Comparison of ENCODE assay signal across 9 cellular contexts in genomic region chr6:42230320-42231034, GRCh38. TPM values are rescaled to one million over a fixed set of nuclear protein-coding genes. Genes with fewer than 3 reads are reported as not detected.
A peak's percentile ranks its signal among the peaks of the same experiment; 100 is the strongest.
DNase-seq lines count a peak whose midpoint lies in the region; ATAC-seq and TF ChIP-seq lines count a peak whose summit lies in the region.
"Had no signal": no experiment of that assay in that cellular context is flagged by ENCODE, and none has a peak within 500 bp of the region (broad histone marks: within the 10 kb centered on the region; RNA-seq: fewer than 3 reads in every experiment).

No MANE protein-coding gene starts in this region.

- H3K56ac ChIP-seq in IMR-90 (ENCODE audit: extremely low read depth, insufficient read depth, low read length) = no peak overlapping the region

- H3K23ac ChIP-seq in IMR-90 (ENCODE audit: low read depth, low read length) = no peak overlapping the region

- H3K27me3 ChIP-seq in DOHH2 (ENCODE audit: control insufficient read depth, low read length) (no peaks in the 10 kb centered on the region), IMR-90 (ENCODE audit: control insufficient read depth, insufficient read depth, low read length) (no peaks in the 10 kb centered on the region), liver (ENCODE audit: control insufficient read depth in 4 of 4, insufficient read depth in 4 of 4, low read length in 3 of 4) (no peaks in the 10 kb centered on the region), dorsolateral prefrontal cortex (no peaks in the 10 kb centered on the region), body of pancreas (no peaks in the 10 kb centered on the region)

- peaks cover 3% of the 10 kb centered on the region; the same call in 1 of the 2 replicates for H3F3A ChIP-seq in DOHH2 (ENCODE audit: control insufficient read depth, insufficient read depth)

- H2BK20ac ChIP-seq in IMR-90 (ENCODE audit: low read depth, low read length) = no peak overlapping the region

- H3K27ac ChIP-seq in DOHH2 (ENCODE audit: low read depth, low read length) (no peak overlapping the region), IMR-90 (ENCODE audit: insufficient read depth, low read length) (no peak overlapping the region), liver (ENCODE audit: low read depth in 1 of 2, low read length in 2 of 2) (no peak overlapping the region), dorsolateral prefrontal cortex (no peak overlapping the region), body of pancreas (no peak overlapping the region)

- H2BK15ac ChIP-seq in IMR-90 (ENCODE audit: low read depth, low read length) = no peak overlapping the region

- H3K9me1 ChIP-seq in IMR-90 (ENCODE audit: insufficient read depth, low read length) = peaks cover 22% of the 10 kb centered on the region

- no peaks in the 10 kb centered on the region for H4K20me1 ChIP-seq in DOHH2 (ENCODE audit: control insufficient read depth, insufficient read depth, low read depth, low read length)
- no peaks in the 10 kb centered on the region for H4K20me1 ChIP-seq in IMR-90 (ENCODE audit: insufficient read depth, low read length)

- H3K36me3 ChIP-seq in DOHH2 (ENCODE audit: control insufficient read depth, low read length) (peaks cover 15% of the 10 kb centered on the region; the same call in 1 of the 2 replicates), IMR-90 (ENCODE audit: control insufficient read depth, insufficient read depth, low read length) (peaks cover 25% of the 10 kb centered on the region), liver (ENCODE audit: control insufficient read depth in 4 of 4, insufficient read depth in 3 of 4, low read depth in 1 of 4, low read length in 3 of 4) (no peaks in the 10 kb centered on the region), body of pancreas (replicated peaks in 1 of 2; ENCODE audit: insufficient read depth in 1 of 2, low read depth in 2 of 2) (no peaks in the 10 kb centered on the region)

- H3K14ac ChIP-seq in IMR-90 (replicated peaks; ENCODE audit: low read depth, low read length) = no peak overlapping the region

- TF ChIP-seq POLR2A in IMR-90 (IDR thresholded peaks at IDR 0.05; ENCODE audit: low read depth, low read length) (no peak), body of pancreas (IDR thresholded peaks at IDR 0.05) (no peak)

- no peak overlapping the region for H3K18ac ChIP-seq in IMR-90 (ENCODE audit: low read depth, low read length)

- H2AFZ ChIP-seq in IMR-90 (replicated peaks; ENCODE audit: low read length, poor library complexity) = no peak overlapping the region

- H3K4me1 ChIP-seq in DOHH2 (ENCODE audit: control insufficient read depth, low read length) (peaks cover 8% of the 10 kb centered on the region), IMR-90 (ENCODE audit: control insufficient read depth, insufficient read depth, low read length) (peaks cover 13% of the 10 kb centered on the region), liver (ENCODE audit: control insufficient read depth in 4 of 4, insufficient read depth in 4 of 4, low read length in 3 of 4) (peaks cover 0 to 22% (median 17%) of the 10 kb centered on the region in 4 donors), body of pancreas (peaks cover 15% of the 10 kb centered on the region)

- H2BK120ac ChIP-seq in IMR-90 (ENCODE audit: low read depth, low read length) = no peak overlapping the region

- BruUV-seq in IMR-90 (replicated peaks; lab: Mats Ljungman, UMichigan) = no TSS peak

- H3K79me2 ChIP-seq in DOHH2 (ENCODE audit: control insufficient read depth, low read length) = no peaks in the 10 kb centered on the region

- H4K8ac ChIP-seq in IMR-90 (ENCODE audit: low read depth in 2 of 2, low read length in 2 of 2) = peak overlapping the region in 1 of 2 experiments; percentile 44; a peak in 1 of 4 replicates

- in situ Hi-C loops in IMR-90 (cut with MboI; ENCODE audit: low sequenced_read_pairs) (no loop called here), astrocyte of the cerebellum (cut with HindIII; ENCODE audit: low sequenced_read_pairs) (no loop called here)

- ATAC-seq in IMR-90 (ENCODE audit: low read depth) (no peak), GM18502 (IDR thresholded peaks at IDR 0.05; ENCODE audit: poor library complexity, unreplicated experiment) (no peak), GM21529 (IDR thresholded peaks at IDR 0.05; ENCODE audit: unreplicated experiment) (no peak), body of pancreas (no peak)

- H4K91ac ChIP-seq in IMR-90 (ENCODE audit: insufficient read depth, low read depth, low read length) = no peak overlapping the region

- dilution Hi-C loops in IMR-90 (cut with HindIII; ENCODE audit: low sequenced_read_pairs, unreplicated experiment) = no loop called here

- no peak overlapping the region for H4K5ac ChIP-seq in IMR-90 (ENCODE audit: low read depth, low read length)

- POLR2A ChIA-PET in IMR-90 (lab: Charles Lee; ENCODE audit: unreplicated experiment) = no interaction called here

- H2BK5ac ChIP-seq in IMR-90 (ENCODE audit: low read depth, low read length, poor library complexity, severe bottlenecking) = no peak overlapping the region

- intact Hi-C loops in IMR-90 (cut with micrococcal nuclease) = no loop called here
- intact Hi-C loops in dorsolateral prefrontal cortex (cut with DNase I) = no loop called here
- intact Hi-C loops in body of pancreas (cut with DNase I) = no loop called here

- H2AK9ac ChIP-seq in IMR-90 (replicated peaks; ENCODE audit: low read depth, low read length, poor library complexity) = peak overlapping the region; percentile 30

- CTCF ChIA-PET in IMR-90 (lab: Yijun Ruan, JAX) = interaction anchor here (0.7 kb wide), 1 partner anchor 321 kb away, joined by 3 read pairs; no protein-coding TSS in a partner anchor

- 40% methylated on average over 1 of the region's 6 CpGs; no CpG with 5 or more reads in 1 of the 2 experiments for WGBS in IMR-90 (ENCODE audit: extremely low coverage in 2 of 2, insufficient read length in 1 of 2), 2 experiments
- WGBS in liver = 74% methylated on average over 6 of the region's 6 CpGs
- 74 to 83% methylated on average over 6 of the region's 6 CpGs for WGBS in body of pancreas, 2 donors

- TF ChIP-seq RAD21 in IMR-90 (IDR thresholded peaks at IDR 0.05; ENCODE audit: low read length) = peak; percentile 46
- TF ChIP-seq RAD21 in liver (IDR thresholded peaks at IDR 0.05) = peak; percentile 62 to 67

- peak overlapping the region; percentile 30; the same call in 1 of the 2 replicates for H2AK5ac ChIP-seq in IMR-90 (ENCODE audit: low read depth, low read length)

- H3K9me3 ChIP-seq in DOHH2 (ENCODE audit: control insufficient read depth, insufficient read depth, low read length) (no peaks in the 10 kb centered on the region), IMR-90 (ENCODE audit: control insufficient read depth, insufficient read depth, low read length) (no peaks in the 10 kb centered on the region), liver (ENCODE audit: control insufficient read depth in 4 of 4, low read length in 3 of 4) (no peaks in the 10 kb centered on the region), body of pancreas (no peaks in the 10 kb centered on the region)

- H3K79me1 ChIP-seq in IMR-90 (ENCODE audit: low read depth in 1 of 2, low read length in 2 of 2) = peaks cover 3 to 25% of the 10 kb centered on the region in 2 experiments; a peak in 2 of 4 replicates

- no peaks in the 10 kb centered on the region for H3K9me2 ChIP-seq in DOHH2 (replicated peaks; ENCODE audit: control insufficient read depth, low read length)

- no peak overlapping the region for H3K4ac ChIP-seq in IMR-90 (ENCODE audit: low read depth, low read length)

- peak; percentile 33 for DNase-seq in IMR-90
- DNase-seq in astrocyte of the cerebellum (ENCODE audit: low read depth) = no peak
- DNase-seq in dorsolateral prefrontal cortex = no peak
- no peak for DNase-seq in body of pancreas

- H3K4me3 ChIP-seq in DOHH2 (ENCODE audit: low read length) (no peak overlapping the region), IMR-90 (ENCODE audit: insufficient read depth, low read depth, low read length) (no peak overlapping the region), astrocyte of the cerebellum (ENCODE audit: low read depth, low read length) (no peak overlapping the region), liver (ENCODE audit: low read depth in 1 of 3, low read length in 3 of 3) (no peak overlapping the region), dorsolateral prefrontal cortex (no peak overlapping the region), body of pancreas (no peak overlapping the region)

- no peak overlapping the region for H3K9ac ChIP-seq in IMR-90 (ENCODE audit: low read depth, low read length)
- no peak overlapping the region for H3K9ac ChIP-seq in liver (ENCODE audit: low read depth in 1 of 2, low read length in 2 of 2)

- TF ChIP-seq CTCF in DOHH2 (IDR thresholded peaks at IDR 0.05; ENCODE audit: low read depth, low read length, poor library complexity, severe bottlenecking) (peak; percentile 50), IMR-90 (conservative IDR thresholded peaks at IDR 0.05; ENCODE audit: low read depth, low read length) (peak; percentile 41), astrocyte of the cerebellum (IDR thresholded peaks at IDR 0.05; ENCODE audit: low read depth, low read length, missing control alignments) (peak; percentile 53), liver (IDR thresholded peaks at IDR 0.05; ENCODE audit: low read depth, low read length, missing input control) (peak; percentile 40), dorsolateral prefrontal cortex (IDR thresholded peaks at IDR 0.05 in 54 of 56, conservative IDR thresholded peaks at IDR 0.05 in 2 of 56; ENCODE audit: low read depth in 1 of 56, partially characterized antibody in 56 of 56) (peak in 6 of 56 donors; percentile 8 to 28 (median 14)), body of pancreas (IDR thresholded peaks at IDR 0.05) (no peak)

- H3K4me2 ChIP-seq in DOHH2 (ENCODE audit: low read length) (no peak overlapping the region), IMR-90 (ENCODE audit: low read depth, low read length) (no peak overlapping the region)

RNA-seq across cellular contexts. Expression of gene MRPS10, which starts 12.8 kb away (rescaled TPM):
- 47.0 and 71.1 TPM in 2 replicates for total RNA-seq in IMR-90 (2012; rRNA removed)
- 24.0 and 28.5 TPM in 2 replicates for polyA plus RNA-seq in IMR-90 (2012; rRNA removed)
- 8.0 and 10.3 TPM in 2 replicates for polyA plus RNA-seq in IMR-90 (2012; cell fraction: cytosol; rRNA removed)
- 1.8 and 8.3 TPM in 2 replicates for polyA plus RNA-seq in IMR-90 (2012; cell fraction: nucleus; rRNA removed; ENCODE audit: low replicate concordance)
- 10 to 100 TPM; 22.8 to 26.8 TPM for total RNA-seq in liver
- 10 to 100 TPM; 20.1 to 25.0 TPM for polyA plus RNA-seq in liver
- total RNA-seq in dorsolateral prefrontal cortex = 10 to 100 TPM; 18.8 to 41.4 (median 29.6) TPM
- 10 to 100 TPM in 1 of 2 donors, 1 to 10 TPM in 1; 8.9 to 14.0 TPM for total RNA-seq in body of pancreas

RNA-seq across cellular contexts. Expression of gene GUCA1B, which starts 35.7 kb away (rescaled TPM):
- total RNA-seq in IMR-90 (2012; rRNA removed) (under 0.01 and 0.18 TPM in 2 replicates), liver (under 1 TPM; 0.17 to 0.47 TPM), dorsolateral prefrontal cortex (1 to 10 TPM in 119 of 120 experiments, under 1 TPM in 1; 0.99 to 10.0 (median 4.4) TPM), body of pancreas (not detected)
- polyA plus RNA-seq in IMR-90 (2012; rRNA removed) (0.60 and 1.0 TPM in 2 replicates), liver (under 1 TPM in 1 of 2 donors, not detected in 1; 0.32 TPM)
- polyA plus RNA-seq in IMR-90 (2012; cell fraction: cytosol; rRNA removed) = 0.21 and 0.42 TPM in 2 replicates
- 0.94 and 1.4 TPM in 2 replicates for polyA plus RNA-seq in IMR-90 (2012; cell fraction: nucleus; rRNA removed; ENCODE audit: low replicate concordance)

RNA-seq across cellular contexts. Expression of gene GUCA1A, which starts 57.3 kb away (rescaled TPM):
- total RNA-seq in IMR-90 (2012; rRNA removed) (under 0.01 and 0.18 TPM in 2 replicates), liver (not detected), dorsolateral prefrontal cortex (1 to 10 TPM in 35 of 120 experiments, under 1 TPM in 72, not detected in 13; 0.28 to 2.3 (median 0.75) TPM), body of pancreas (not detected)
- polyA plus RNA-seq in IMR-90 (2012; rRNA removed) (0.32 and 0.34 TPM in 2 replicates), liver (not detected)
- polyA plus RNA-seq in IMR-90 (2012; cell fraction: cytosol; rRNA removed) = 0.50 and 0.60 TPM in 2 replicates
- 0.12 and 0.18 TPM in 2 replicates for polyA plus RNA-seq in IMR-90 (2012; cell fraction: nucleus; rRNA removed; ENCODE audit: low replicate concordance)
- total RNA-seq: mononuclear cell had no signal

Comparison
In these comparisons a context has a peak if more than half of its experiments do, and no peak if none do; other contexts are left out.
1. CTCF ChIP-seq: peak in DOHH2 (single experiment), IMR-90 (single experiment), astrocyte of the cerebellum (single experiment) and liver (single experiment); none in body of pancreas (0 of 7).